1 cellular context compared by ENCODE assay signal in genomic region chr1:90720137-90720636, GRCh38.
TF ChIP-seq lines count a peak whose summit lies in the region.

No MANE protein-coding gene starts in this region.

TF ChIP-seq in WTC11, 78 proteins besides CTCF, POLR2A, EP300 and RAD21 (continued from another document):
- no peak for TF ChIP-seq PRDM15 (CRISPR knock-in tag; IDR thresholded peaks at IDR 0.05)
- no peak for TF ChIP-seq ZBTB21 (CRISPR knock-in tag; IDR thresholded peaks at IDR 0.05; ENCODE audit: borderline replicate concordance)
- no peak for TF ChIP-seq ZSCAN18 (CRISPR knock-in tag; IDR thresholded peaks at IDR 0.05)
- TF ChIP-seq USF1 (CRISPR knock-in tag; IDR thresholded peaks at IDR 0.05) = no peak
- TF ChIP-seq TEAD1 (CRISPR knock-in tag; IDR thresholded peaks at IDR 0.05) = no peak
- no peak for TF ChIP-seq STAT6 (CRISPR knock-in tag; conservative IDR thresholded peaks at IDR 0.05; ENCODE audit: low read depth)
- TF ChIP-seq RORB (CRISPR knock-in tag; IDR thresholded peaks at IDR 0.05) = no peak
- no peak for TF ChIP-seq HMGA2 (CRISPR knock-in tag; IDR thresholded peaks at IDR 0.05)
- TF ChIP-seq ZNF532 (CRISPR knock-in tag; IDR thresholded peaks at IDR 0.05; ENCODE audit: borderline replicate concordance) = no peak
- no peak for TF ChIP-seq TEAD4 (CRISPR knock-in tag; IDR thresholded peaks at IDR 0.05)
- TF ChIP-seq E2F1 (CRISPR knock-in tag; IDR thresholded peaks at IDR 0.05) = no peak
